In the genomic region with DNA sequence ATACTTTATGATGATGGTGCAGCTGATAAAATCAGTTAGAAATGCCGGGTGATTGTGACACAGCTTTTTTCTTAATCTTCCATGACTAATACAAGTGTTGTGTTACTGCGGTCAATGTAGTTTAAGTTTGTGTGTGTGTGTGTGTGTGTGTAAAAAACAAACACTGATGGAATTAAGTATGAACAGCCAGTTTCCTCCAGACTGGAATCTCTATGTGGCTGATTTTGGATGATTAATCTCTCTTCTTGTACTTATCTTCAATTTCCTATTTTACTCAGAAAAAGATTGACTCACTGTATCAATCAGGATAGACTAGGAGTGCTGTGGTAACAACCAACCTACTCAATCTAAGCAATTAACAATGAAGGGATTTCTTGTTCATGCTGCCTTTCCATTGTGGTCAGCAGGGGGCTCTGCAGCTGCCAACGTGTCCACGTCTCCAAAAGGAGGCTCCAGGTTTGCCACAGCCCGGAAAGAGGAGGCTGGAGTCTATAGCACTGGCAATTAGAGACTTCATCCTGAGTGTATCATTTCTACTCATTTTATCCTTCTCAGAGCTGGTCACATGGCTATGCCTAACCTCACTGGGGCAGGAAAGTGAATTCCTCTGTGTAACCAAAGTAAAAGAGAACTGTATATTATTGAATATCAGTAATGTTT, we compare ENCODE assay signal across 8 cellular contexts.
DNase-seq lines count a peak whose midpoint lies in the region; ATAC-seq and TF ChIP-seq lines count a peak whose summit lies in the region.

No MANE protein-coding gene starts in this region.

- H3K36me3 Mint-ChIP-seq in Calu3 (ENCODE audit: insufficient read depth, unreplicated experiment) = no peaks in the 10 kb centered on the region
- no peaks in the 10 kb centered on the region for H3K36me3 Mint-ChIP-seq in stimulated activated effector memory CD8-positive, alpha-beta T cell treated with anti-CD3 and anti-CD28 coated beads, Interleukin-12 subunit alpha, Interleukin-12 subunit beta, amount 100 ng/mL, for 72 hours

- peaks cover 14% of the 10 kb centered on the region for H3K4me1 Mint-ChIP-seq in Calu3 (ENCODE audit: low read depth, unreplicated experiment)
- peaks cover 5% of the 10 kb centered on the region for H3K4me1 Mint-ChIP-seq in stimulated activated effector memory CD8-positive, alpha-beta T cell treated with anti-CD3 and anti-CD28 coated beads, Interleukin-12 subunit alpha, Interleukin-12 subunit beta, amount 100 ng/mL, for 72 hours

- ATAC-seq in RWPE2 (ENCODE audit: low read depth) = peak; percentile 90
- ATAC-seq in stimulated activated effector memory CD8-positive, alpha-beta T cell treated with anti-CD3 and anti-CD28 coated beads, Interleukin-12 subunit alpha, Interleukin-12 subunit beta, amount 100 ng/mL, for 72 hours = peak; percentile 62

- H3K9me3 ChIP-seq in RWPE2 (ENCODE audit: severe bottlenecking) = no peaks in the 10 kb centered on the region

- no peaks in the 10 kb centered on the region for H3K27me3 Mint-ChIP-seq in Calu3 (ENCODE audit: unreplicated experiment)

- H3K4me3 ChIP-seq in RWPE2 (ENCODE audit: severe bottlenecking) = no peak overlapping the region
- H3K4me3 ChIP-seq in fibroblast of the aortic adventitia (ENCODE audit: low read depth, low read length) = no peak overlapping the region

- H3K4me1 ChIP-seq in RWPE2 (ENCODE audit: insufficient read depth, poor library complexity, severe bottlenecking) = peaks cover 12% of the 10 kb centered on the region

- H3K36me3 ChIP-seq in RWPE2 (ENCODE audit: low read depth) = peaks cover 61% of the 10 kb centered on the region

- H3K27ac ChIP-seq in RWPE2 (ENCODE audit: poor library complexity, severe bottlenecking) = peak overlapping the region; percentile 59

- CTCF ChIA-PET in Calu3 (lab: Charles Lee) = interaction anchor here (0.7 to 1.0 kb wide), 2 partner anchors 25 to 1405 kb away, joined by 3 to 4 read pairs; no protein-coding TSS in a partner anchor

- intact Hi-C loops in Calu3 (cut with micrococcal nuclease; ENCODE audit: unreplicated experiment) = loop anchor here (5.0 kb wide), 1 partner anchor 1404 kb away; a partner anchor contains a TSS

- H3K9me3 Mint-ChIP-seq in Calu3 (ENCODE audit: low read depth, unreplicated experiment) = no peaks in the 10 kb centered on the region
- no peaks in the 10 kb centered on the region for H3K9me3 Mint-ChIP-seq in stimulated activated effector memory CD8-positive, alpha-beta T cell treated with anti-CD3 and anti-CD28 coated beads, Interleukin-12 subunit alpha, Interleukin-12 subunit beta, amount 100 ng/mL, for 72 hours

- TF ChIP-seq CTCF in Calu3 (IDR thresholded peaks at IDR 0.05; ENCODE audit: unreplicated experiment) = peak; percentile 56
- peak; percentile 54 for TF ChIP-seq CTCF in RWPE2 (IDR thresholded peaks at IDR 0.05; ENCODE audit: poor library complexity, severe bottlenecking)
- TF ChIP-seq CTCF in fibroblast of the aortic adventitia (IDR thresholded peaks at IDR 0.05; ENCODE audit: insufficient read depth, low read length) = peak; percentile 59

- BruUV-seq in Calu3 (replicated peaks; lab: Mats Ljungman, UMichigan) = no TSS peak

- peak overlapping the region; percentile 44 for H3K27ac Mint-ChIP-seq in Calu3 (ENCODE audit: unreplicated experiment)
- no peak overlapping the region for H3K27ac Mint-ChIP-seq in stimulated activated effector memory CD8-positive, alpha-beta T cell treated with anti-CD3 and anti-CD28 coated beads, Interleukin-12 subunit alpha, Interleukin-12 subunit beta, amount 100 ng/mL, for 72 hours

- DNase-seq in Calu3 (peak; percentile 67), H4 (ENCODE audit: low spot score) (peak; percentile 88), RWPE2 (ENCODE audit: low spot score) (no peak), fibroblast of the aortic adventitia (ENCODE audit: low read depth) (peak; percentile 96), cerebellar nuclear complex (lab: John Stamatoyannopoulos, UW) (no peak), KG1 (lab: John Stamatoyannopoulos, UW) (no peak), T-helper 1 cell (no peak)
- no peak for DNase-seq in stimulated activated effector memory CD8-positive, alpha-beta T cell treated with anti-CD3 and anti-CD28 coated beads, Interleukin-12 subunit alpha, Interleukin-12 subunit beta, amount 100 ng/mL, for 72 hours (ENCODE audit: low spot score in 2 of 2)

- no peaks in the 10 kb centered on the region for H3K27me3 ChIP-seq in RWPE2 (ENCODE audit: insufficient read depth, poor library complexity, severe bottlenecking)

- H3K4me3 Mint-ChIP-seq in Calu3 (ENCODE audit: low read depth, unreplicated experiment) = no peak overlapping the region
- no peak overlapping the region for H3K4me3 Mint-ChIP-seq in stimulated activated effector memory CD8-positive, alpha-beta T cell treated with anti-CD3 and anti-CD28 coated beads, Interleukin-12 subunit alpha, Interleukin-12 subunit beta, amount 100 ng/mL, for 72 hours

Comparison
In these comparisons a context has a peak if more than half of its experiments do, and no peak if none do; other contexts are left out.
1. DNase-seq: peak in Calu3 (single experiment), H4 (single experiment) and fibroblast of the aortic adventitia (single experiment); none in RWPE2 (single experiment), stimulated activated effector memory CD8-positive, alpha-beta T cell treated with anti-CD3 and anti-CD28 coated beads, Interleukin-12 subunit alpha, Interleukin-12 subunit beta, amount 100 ng/mL, for 72 hours (0 of 2), cerebellar nuclear complex (0 of 2), KG1 (single experiment) and T-helper 1 cell (0 of 5).
2. Peak in every context shown above with its lines, with median percentiles within 50 percentile points of each other: CTCF ChIP-seq.